Comparison of ENCODE assay signal across 8 cellular contexts in the genomic region with DNA sequence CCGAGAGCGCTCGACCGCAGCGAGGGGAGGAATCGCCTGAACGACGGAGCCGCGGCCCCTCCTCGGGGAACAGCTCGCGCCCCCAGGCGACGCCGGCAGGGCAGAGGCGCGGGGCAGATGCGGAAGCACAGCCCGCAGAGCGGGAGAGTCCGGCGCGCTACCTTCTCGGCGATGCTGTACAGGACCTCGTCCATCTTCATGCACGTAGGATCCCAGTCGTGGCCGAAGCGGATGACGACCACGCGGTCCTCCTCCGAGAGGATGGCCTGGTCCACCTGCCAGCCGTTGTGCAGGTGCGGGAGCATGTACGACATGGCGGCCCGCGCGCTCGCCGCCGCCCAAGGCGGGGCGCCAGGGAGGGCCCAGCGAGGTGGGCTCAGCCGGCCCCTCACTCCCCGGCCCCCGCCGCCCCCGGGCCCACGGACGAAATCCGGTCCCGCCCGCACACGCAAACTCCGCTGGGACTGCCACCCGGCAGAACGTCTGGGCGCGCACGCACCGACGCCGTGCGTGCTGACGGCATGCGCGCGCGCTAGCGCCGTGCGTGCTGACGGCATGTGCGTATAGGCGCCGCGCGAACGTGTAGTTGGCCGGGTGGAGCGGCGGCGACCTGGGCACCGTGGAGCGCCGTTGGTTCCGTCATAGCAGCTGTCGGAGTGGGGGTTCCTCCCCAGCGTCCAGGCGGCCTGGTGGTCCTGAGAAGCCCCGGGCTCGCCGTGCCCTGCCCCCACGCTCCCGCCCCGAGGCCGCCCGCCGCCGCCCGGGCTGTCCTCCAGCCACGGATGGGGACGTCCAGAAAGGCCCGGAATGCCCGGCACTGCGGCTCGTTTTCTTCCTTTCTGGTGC. TPM values are rescaled to one million over a fixed set of nuclear protein-coding genes. Genes with fewer than 3 reads are reported as not detected.
DNase-seq lines count a peak whose midpoint lies in the region; ATAC-seq and TF ChIP-seq lines count a peak whose summit lies in the region.

A gene with protein sequence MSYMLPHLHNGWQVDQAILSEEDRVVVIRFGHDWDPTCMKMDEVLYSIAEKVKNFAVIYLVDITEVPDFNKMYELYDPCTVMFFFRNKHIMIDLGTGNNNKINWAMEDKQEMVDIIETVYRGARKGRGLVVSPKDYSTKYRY (minus strand): TSS at position 485 of the 846 bp plus-strand sequence. CDS start 171 bp downstream, at position 314.

- H3K4me1 ChIP-seq in CD8-positive, alpha-beta T cell (ENCODE audit: insufficient read depth, low read length) = peaks cover 43% of the 10 kb centered on the region

- no peaks in the 10 kb centered on the region for H3K27me3 ChIP-seq in CD8-positive, alpha-beta T cell (ENCODE audit: insufficient read depth, low read length)

- H3K4me1 Mint-ChIP-seq in CD8-positive, alpha-beta T cell (ENCODE audit: low read depth) = peaks cover 46% of the 10 kb centered on the region

- POLR2A ChIA-PET in CD8-positive, alpha-beta T cell (lab: Charles Lee) = interaction anchor here (0.7 to 2.3 kb wide), 7 partner anchors 24 to 120 kb away, joined by 3 to 8 read pairs (median 4); partner anchors contain the start of genes ADNP2, HSBP1L1, RBFA and SLC66A2

- no peaks in the 10 kb centered on the region for H3K36me3 ChIP-seq in CD8-positive, alpha-beta T cell (ENCODE audit: insufficient read depth, low read length)

- H3K4me3 Mint-ChIP-seq in CD8-positive, alpha-beta T cell = peak within 1 kb of the TSS; percentile 90

- H3K27me3 Mint-ChIP-seq in CD8-positive, alpha-beta T cell (ENCODE audit: low read depth) = no peaks in the 10 kb centered on the region

- no peaks in the 10 kb centered on the region for H3K9me3 Mint-ChIP-seq in CD8-positive, alpha-beta T cell

- no peaks in the 10 kb centered on the region for H3K9me3 ChIP-seq in CD8-positive, alpha-beta T cell (ENCODE audit: low read length)

- peaks cover 29% of the 10 kb centered on the region for H3K36me3 Mint-ChIP-seq in CD8-positive, alpha-beta T cell

- DNase-seq in CD8-positive, alpha-beta T cell = peak; percentile 67 to 91 (median 83)
- peak; percentile 8 for DNase-seq in NK-92 (lab: John Stamatoyannopoulos, UW; ENCODE audit: unreplicated experiment)
- DNase-seq in activated CD8-positive, alpha-beta memory T cell treated with anti-CD3 and anti-CD28 coated beads for 1 hour (ENCODE audit: extremely low read depth in 1 of 2, low read depth in 1 of 2) = peak; percentile 43 to 71
- DNase-seq in effector CD4-positive, alpha-beta T cell = peak; percentile 76
- DNase-seq in medulla oblongata (ENCODE audit: extremely low spot score) = peak; percentile 88
- DNase-seq in stimulated activated CD8-positive, alpha-beta memory T cell treated with anti-CD3 and anti-CD28 coated beads, Interleukin-12 subunit alpha, Interleukin-12 subunit beta, amount 100 ng/mL, for 1 hour (ENCODE audit: low read depth) = peak; percentile 68

- intact Hi-C loops in CD8-positive, alpha-beta T cell (cut with DNase I, micrococcal nuclease) = loop anchor here (1.0 to 5.0 kb wide), 6 partner anchors 37 to 310 kb away; partner anchors contain the start of genes ADNP2 (in 2 of the 2), CTDP1 (in 2 of the 2), RBFA (in 2 of the 2) and SLC66A2 (in 2 of the 2)

- peak within 1 kb of the TSS; percentile 96 for H3K27ac Mint-ChIP-seq in CD8-positive, alpha-beta T cell

- ATAC-seq in CD8-positive, alpha-beta T cell = peak; percentile 95
- peak; percentile 96 for ATAC-seq in GM19395 (IDR thresholded peaks at IDR 0.05; ENCODE audit: unreplicated experiment)
- ATAC-seq in HG03558 (IDR thresholded peaks at IDR 0.05; ENCODE audit: extremely low read depth, unreplicated experiment) = peak; percentile 95

- CTCF ChIA-PET in CD8-positive, alpha-beta T cell (lab: Charles Lee) = interaction anchor here (0.6 to 1.4 kb wide), 4 partner anchors 9 to 29 kb away, joined by 3 read pairs; partner anchors contain the start of gene HSBP1L1

- peak within 1 kb of the TSS; percentile 97 for H3K4me3 ChIP-seq in CD8-positive, alpha-beta T cell (ENCODE audit: low read depth, low read length)

- peak within 1 kb of the TSS; percentile 98 for H3K27ac ChIP-seq in CD8-positive, alpha-beta T cell (ENCODE audit: low read depth, low read length)

- TF ChIP-seq CTCF in CD8-positive, alpha-beta T cell (IDR thresholded peaks at IDR 0.05) = peak; percentile 24

RNA-seq across cellular contexts. Expression of the gene that starts here (rescaled TPM):
- 10 to 100 TPM; 62.0 to 69.0 TPM for total RNA-seq in CD8-positive, alpha-beta T cell

Comparison
In these comparisons a context has a peak if more than half of its experiments do, and no peak if none do; other contexts are left out.
1. Peak in every context shown above with its lines: DNase-seq, ATAC-seq, H3K4me3 ChIP-seq and H3K27ac ChIP-seq.
2. DNase-seq: peak in every context shown above with its lines; median percentile 88 in medulla oblongata; 83 in CD8-positive, alpha-beta T cell; 76 in effector CD4-positive, alpha-beta T cell; 68 in stimulated activated CD8-positive, alpha-beta memory T cell treated with anti-CD3 and anti-CD28 coated beads, Interleukin-12 subunit alpha, Interleukin-12 subunit beta, amount 100 ng/mL, for 1 hour; 57 in activated CD8-positive, alpha-beta memory T cell treated with anti-CD3 and anti-CD28 coated beads for 1 hour; 8 in NK-92.